1 cellular context compared by ENCODE assay signal in genomic region chr5:95956900-95957293, GRCh38.
TF ChIP-seq lines count a peak whose summit lies in the region.

No MANE protein-coding gene starts in this region.

TF ChIP-seq in HepG2, 621 proteins besides CTCF, POLR2A, EP300 and RAD21 (continued from another document and continues in another):
- peak in 1 of 2 experiments; percentile 52; a peak in 1 of 4 replicates for TF ChIP-seq ATF4 (CRISPR knock-in tag; IDR thresholded peaks at IDR 0.05)
- no peak for TF ChIP-seq NR3C1 (CRISPR knock-in tag; IDR thresholded peaks at IDR 0.05)
- no peak for TF ChIP-seq ZNF354B (CRISPR knock-in tag; IDR thresholded peaks at IDR 0.05)
- no peak for TF ChIP-seq FOXM1 (CRISPR knock-in tag; IDR thresholded peaks at IDR 0.05)
- TF ChIP-seq NFIC (IDR thresholded peaks at IDR 0.05; ENCODE audit: low read length) = no peak; the same call in 1 of the 2 replicates
- TF ChIP-seq DRAP1 (CRISPR knock-in tag; IDR thresholded peaks at IDR 0.05) = no peak
- no peak for TF ChIP-seq MATR3 (CRISPR knock-in tag; IDR thresholded peaks at IDR 0.05)
- no peak for TF ChIP-seq ZNF484 (CRISPR knock-in tag; IDR thresholded peaks at IDR 0.05; ENCODE audit: borderline replicate concordance, low read depth)
- no peak for TF ChIP-seq ZNF781 (CRISPR knock-in tag; IDR thresholded peaks at IDR 0.05; ENCODE audit: borderline replicate concordance, not compliant biosample characterization)
- TF ChIP-seq LRRFIP1 (CRISPR knock-in tag; conservative IDR thresholded peaks at IDR 0.05) = no peak
- no peak for TF ChIP-seq ZNF746 (CRISPR knock-in tag; IDR thresholded peaks at IDR 0.05)
- no peak for TF ChIP-seq PITX1 (CRISPR knock-in tag; IDR thresholded peaks at IDR 0.05)
- TF ChIP-seq ZNF775 (CRISPR knock-in tag; IDR thresholded peaks at IDR 0.05; ENCODE audit: borderline replicate concordance) = no peak
- TF ChIP-seq ZNF598 (CRISPR knock-in tag; IDR thresholded peaks at IDR 0.05; ENCODE audit: borderline replicate concordance) = no peak
- TF ChIP-seq SIX1 (CRISPR knock-in tag; IDR thresholded peaks at IDR 0.05; ENCODE audit: borderline replicate concordance) = peak; percentile 21; the same call in 1 of the 2 replicates
- TF ChIP-seq MIXL1 (CRISPR knock-in tag; IDR thresholded peaks at IDR 0.05) = no peak
- TF ChIP-seq ZNF20 (CRISPR knock-in tag; IDR thresholded peaks at IDR 0.05) = no peak
- no peak for TF ChIP-seq ATF5 (CRISPR knock-in tag; IDR thresholded peaks at IDR 0.05; ENCODE audit: low read depth)
- TF ChIP-seq PRMT3 (CRISPR knock-in tag; IDR thresholded peaks at IDR 0.05; ENCODE audit: borderline replicate concordance, low read depth) = no peak
- TF ChIP-seq EED (CRISPR knock-in tag; IDR thresholded peaks at IDR 0.05) = no peak
- no peak for TF ChIP-seq ZNF564 (CRISPR knock-in tag; IDR thresholded peaks at IDR 0.05)
- TF ChIP-seq PAWR (CRISPR knock-in tag; IDR thresholded peaks at IDR 0.05; ENCODE audit: borderline replicate concordance) = no peak
- TF ChIP-seq TSC22D2 (CRISPR knock-in tag; IDR thresholded peaks at IDR 0.05; ENCODE audit: borderline replicate concordance) = no peak
- TF ChIP-seq MEF2D (CRISPR knock-in tag; IDR thresholded peaks at IDR 0.05) = 0 out of 2 replicates have a peak, but pooled peaks have one; percentile 20
- no peak for TF ChIP-seq MEIS2 (CRISPR knock-in tag; IDR thresholded peaks at IDR 0.05)
- no peak for TF ChIP-seq ZBTB14 (CRISPR knock-in tag; IDR thresholded peaks at IDR 0.05)
- no peak for TF ChIP-seq ZC3H4 (CRISPR knock-in tag; IDR thresholded peaks at IDR 0.05; ENCODE audit: borderline replicate concordance)
- no peak for TF ChIP-seq ZNF432 (CRISPR knock-in tag; IDR thresholded peaks at IDR 0.05; ENCODE audit: borderline replicate concordance)
- no peak for TF ChIP-seq SALL2 (CRISPR knock-in tag; IDR thresholded peaks at IDR 0.05)
- no peak for TF ChIP-seq ZSCAN25 (CRISPR knock-in tag; IDR thresholded peaks at IDR 0.05)
- TF ChIP-seq ZNF337 (CRISPR knock-in tag; IDR thresholded peaks at IDR 0.05; ENCODE audit: borderline replicate concordance, low read depth) = no peak
- no peak for TF ChIP-seq BCL3 (CRISPR knock-in tag; IDR thresholded peaks at IDR 0.05)
- no peak for TF ChIP-seq ZNF616 (CRISPR knock-in tag; IDR thresholded peaks at IDR 0.05; ENCODE audit: low read depth)
- TF ChIP-seq ADNP (CRISPR knock-in tag; IDR thresholded peaks at IDR 0.05) = no peak
- TF ChIP-seq ZSCAN22 (CRISPR knock-in tag; IDR thresholded peaks at IDR 0.05) = no peak
- TF ChIP-seq ZFP62 (CRISPR knock-in tag; IDR thresholded peaks at IDR 0.05) = no peak
- TF ChIP-seq THYN1 (CRISPR knock-in tag; IDR thresholded peaks at IDR 0.05; ENCODE audit: borderline replicate concordance, low read depth) = no peak
- no peak for TF ChIP-seq ZNF282 (IDR thresholded peaks at IDR 0.05; ENCODE audit: partially characterized antibody)
- no peak for TF ChIP-seq MXD1 (CRISPR knock-in tag; IDR thresholded peaks at IDR 0.05)
- peak; percentile 74 for TF ChIP-seq ARID5B (CRISPR knock-in tag; IDR thresholded peaks at IDR 0.05)
- TF ChIP-seq PBX3 (CRISPR knock-in tag; IDR thresholded peaks at IDR 0.05; ENCODE audit: borderline replicate concordance) = no peak
- no peak for TF ChIP-seq RELA (CRISPR knock-in tag; IDR thresholded peaks at IDR 0.05)
- no peak for TF ChIP-seq KDM4B (CRISPR knock-in tag; IDR thresholded peaks at IDR 0.05)
- no peak for TF ChIP-seq ZNF652 (CRISPR knock-in tag; IDR thresholded peaks at IDR 0.05; ENCODE audit: borderline replicate concordance, low read depth)
- TF ChIP-seq BATF2 (CRISPR knock-in tag; IDR thresholded peaks at IDR 0.05) = no peak
- no peak for TF ChIP-seq ZNF674 (CRISPR knock-in tag; IDR thresholded peaks at IDR 0.05; ENCODE audit: low read depth)
- TF ChIP-seq TAF15 (IDR thresholded peaks at IDR 0.05; ENCODE audit: low read depth, low read length, poor library complexity, severe bottlenecking) = no peak
- no peak for TF ChIP-seq HNRNPK (IDR thresholded peaks at IDR 0.05; ENCODE audit: low read depth, low read length, poor library complexity, severe bottlenecking)
- TF ChIP-seq HOXA5 (CRISPR knock-in tag; IDR thresholded peaks at IDR 0.05) = no peak
- TF ChIP-seq ZBTB25 (CRISPR knock-in tag; IDR thresholded peaks at IDR 0.05) = no peak
- TF ChIP-seq ZNF317 (CRISPR knock-in tag; IDR thresholded peaks at IDR 0.05) = no peak
- no peak for TF ChIP-seq GFI1 (CRISPR knock-in tag; IDR thresholded peaks at IDR 0.05; ENCODE audit: borderline replicate concordance)
- TF ChIP-seq ZBTB1 (CRISPR knock-in tag; IDR thresholded peaks at IDR 0.05; ENCODE audit: borderline replicate concordance) = no peak
- TF ChIP-seq TCF7L2 (IDR thresholded peaks at IDR 0.05; ENCODE audit: low read depth, low read length) = no peak
- TF ChIP-seq ZNF850 (CRISPR knock-in tag; conservative IDR thresholded peaks at IDR 0.05) = no peak
- TF ChIP-seq ZFP41 (CRISPR knock-in tag; IDR thresholded peaks at IDR 0.05; ENCODE audit: borderline replicate concordance) = no peak
- TF ChIP-seq TGIF2 (CRISPR knock-in tag; IDR thresholded peaks at IDR 0.05) = no peak
